In genomic region chr12:57771271-57771872, GRCh38 we compare ENCODE assay signal across 8 cellular contexts. TPM values are rescaled to one million over a fixed set of nuclear protein-coding genes. Genes with fewer than 3 reads are reported as not detected.
DNase-seq lines count a peak whose midpoint lies in the region; ATAC-seq and TF ChIP-seq lines count a peak whose summit lies in the region.

No MANE protein-coding gene starts in this region.

- peaks cover 18% of the 10 kb centered on the region for H3K4me1 ChIP-seq in Caco-2
- peaks cover 6% of the 10 kb centered on the region for H3K4me1 ChIP-seq in HUES48 (ENCODE audit: control insufficient read depth, insufficient read depth, low read length)
- peaks cover 5% of the 10 kb centered on the region for H3K4me1 ChIP-seq in NT2/D1 (ENCODE audit: insufficient read depth, insufficient read length)
- peaks cover 13% of the 10 kb centered on the region for H3K4me1 ChIP-seq in fibroblast of lung (ENCODE audit: control insufficient read depth, extremely low read depth, insufficient read depth, low read length)

- H3K9me3 Mint-ChIP-seq in Caco-2 (ENCODE audit: unreplicated experiment) = no peaks in the 10 kb centered on the region
- H3K9me3 Mint-ChIP-seq in natural killer cell = no peaks in the 10 kb centered on the region
- no peaks in the 10 kb centered on the region for H3K9me3 Mint-ChIP-seq in stimulated activated naive CD8-positive, alpha-beta T cell treated with anti-CD3 and anti-CD28 coated beads, Interleukin-15, amount 100 ng/mL, for 72 hours

- H3K9ac ChIP-seq in HUES48 (ENCODE audit: low read depth, low read length) (peak overlapping the region; percentile 100), NT2/D1 (ENCODE audit: insufficient read length, low read depth) (peak overlapping the region; percentile 95), fibroblast of lung (ENCODE audit: insufficient read depth, low read length) (peak overlapping the region; percentile 98)

- no peaks in the 10 kb centered on the region for H3K27me3 ChIP-seq in Caco-2 (replicated peaks; ENCODE audit: control insufficient read depth, insufficient read depth, low read length)
- H3K27me3 ChIP-seq in HUES48 (ENCODE audit: control insufficient read depth, insufficient read depth, low read length) = peaks cover 15% of the 10 kb centered on the region
- peaks cover 6% of the 10 kb centered on the region for H3K27me3 ChIP-seq in NT2/D1 (ENCODE audit: insufficient read depth, insufficient read length)
- H3K27me3 ChIP-seq in fibroblast of lung (ENCODE audit: control insufficient read depth, insufficient read depth, low read length) = peaks cover 5% of the 10 kb centered on the region

- H3K4me1 Mint-ChIP-seq in Caco-2 (ENCODE audit: low read depth, unreplicated experiment) (peaks cover 13% of the 10 kb centered on the region), natural killer cell (peaks cover 19 to 20% of the 10 kb centered on the region in 2 donors)
- H3K4me1 Mint-ChIP-seq in stimulated activated naive CD8-positive, alpha-beta T cell treated with anti-CD3 and anti-CD28 coated beads, Interleukin-15, amount 100 ng/mL, for 72 hours = peaks cover 43% of the 10 kb centered on the region

- TSS peak; percentile 66 for BruUV-seq in Caco-2 (replicated peaks; lab: Mats Ljungman, UMichigan)

- no peaks in the 10 kb centered on the region for H3K27me3 Mint-ChIP-seq in Caco-2 (ENCODE audit: insufficient read depth, unreplicated experiment)
- peaks cover 10 to 11% of the 10 kb centered on the region in 2 donors for H3K27me3 Mint-ChIP-seq in natural killer cell (ENCODE audit: low read depth in 2 of 2)
- peaks cover 5% of the 10 kb centered on the region for H3K27me3 Mint-ChIP-seq in stimulated activated naive CD8-positive, alpha-beta T cell treated with anti-CD3 and anti-CD28 coated beads, Interleukin-15, amount 100 ng/mL, for 72 hours

- H3K79me2 ChIP-seq in fibroblast of lung (ENCODE audit: control insufficient read depth, insufficient read depth, low read length) = peaks cover 5% of the 10 kb centered on the region

- H3K9me3 ChIP-seq in Caco-2 (no peaks in the 10 kb centered on the region), HUES48 (ENCODE audit: control insufficient read depth, insufficient read depth, low read length) (no peaks in the 10 kb centered on the region), NT2/D1 (ENCODE audit: insufficient read depth, low read length) (no peaks in the 10 kb centered on the region), fibroblast of lung (ENCODE audit: control insufficient read depth, insufficient read depth, low read depth, low read length) (no peaks in the 10 kb centered on the region)

- intact Hi-C loops in Caco-2 (cut with micrococcal nuclease; ENCODE audit: unreplicated experiment) (no loop called here), natural killer cell (cut with micrococcal nuclease) (no loop called here)

- TF ChIP-seq CTCF in Caco-2 (IDR thresholded peaks at IDR 0.05; ENCODE audit: insufficient read depth in 1 of 2, low read depth in 1 of 2, low read length in 1 of 2, severe bottlenecking in 1 of 2, unreplicated experiment in 1 of 2) = no peak
- no peak for TF ChIP-seq CTCF in fibroblast of lung (conservative IDR thresholded peaks at IDR 0.05 in 1 of 2, IDR thresholded peaks at IDR 0.05 in 1 of 2; ENCODE audit: low read depth in 1 of 2, low read length in 2 of 2)
- no peak for TF ChIP-seq CTCF in natural killer cell (IDR thresholded peaks at IDR 0.05)

- H3K27ac Mint-ChIP-seq in Caco-2 (ENCODE audit: unreplicated experiment) (peak overlapping the region; percentile 97), natural killer cell (peak overlapping the region; percentile 89 to 94)
- peak overlapping the region; percentile 98 to 99 for H3K27ac Mint-ChIP-seq in stimulated activated naive CD8-positive, alpha-beta T cell treated with anti-CD3 and anti-CD28 coated beads, Interleukin-15, amount 100 ng/mL, for 72 hours

- CTCF ChIA-PET in Caco-2 (lab: Charles Lee) = interaction anchor here (0.9 kb wide), 1 partner anchor 11 kb away, joined by 6 read pairs; no protein-coding TSS in a partner anchor

- peaks cover 26% of the 10 kb centered on the region for H3K36me3 Mint-ChIP-seq in Caco-2 (ENCODE audit: insufficient read depth, unreplicated experiment)
- no peaks in the 10 kb centered on the region for H3K36me3 Mint-ChIP-seq in natural killer cell

- H3K4me3 ChIP-seq in Caco-2 (ENCODE audit: low read depth, low read length) = peak overlapping the region; percentile 82
- peak overlapping the region; percentile 97 for H3K4me3 ChIP-seq in HUES48 (ENCODE audit: low read depth, low read length)
- H3K4me3 ChIP-seq in NT2/D1 (ENCODE audit: insufficient read length, low read depth) = peak overlapping the region; percentile 94
- peak overlapping the region; percentile 89 to 98 (median 93) for H3K4me3 ChIP-seq in fibroblast of lung (replicated peaks in 1 of 4; ENCODE audit: control extremely low read depth in 1 of 4, insufficient read depth in 1 of 4, low read depth in 3 of 4, low read length in 4 of 4)

- H3K4me3 Mint-ChIP-seq in Caco-2 (ENCODE audit: unreplicated experiment) = peak overlapping the region; percentile 88
- H3K4me3 Mint-ChIP-seq in natural killer cell = peak overlapping the region; percentile 97
- peak overlapping the region; percentile 99 for H3K4me3 Mint-ChIP-seq in stimulated activated naive CD8-positive, alpha-beta T cell treated with anti-CD3 and anti-CD28 coated beads, Interleukin-15, amount 100 ng/mL, for 72 hours

- H2AFZ ChIP-seq in fibroblast of lung (ENCODE audit: low read length) = peak overlapping the region; percentile 98

- peak; percentile 72 for ATAC-seq in GM21447 (IDR thresholded peaks at IDR 0.05; ENCODE audit: unreplicated experiment)
- ATAC-seq in natural killer cell = peak; percentile 52 to 61 (median 56)
- peak; percentile 81 for ATAC-seq in stimulated activated naive CD8-positive, alpha-beta T cell treated with anti-CD3 and anti-CD28 coated beads, Interleukin-15, amount 100 ng/mL, for 72 hours

- POLR2A ChIA-PET in Caco-2 (lab: Charles Lee) = interaction anchor here (0.9 to 1.2 kb wide), 3 partner anchors 12 to 125 kb away, joined by 3 to 7 read pairs (median 5); partner anchors contain the start of gene CDK4

- peak overlapping the region; percentile 98 for H3K27ac ChIP-seq in HUES48 (ENCODE audit: low read depth, low read length)
- H3K27ac ChIP-seq in fibroblast of lung (ENCODE audit: insufficient read depth, low read length) = peak overlapping the region; percentile 99

- H3K4me2 ChIP-seq in fibroblast of lung (ENCODE audit: extremely low read depth, insufficient read depth, low read length) = peak overlapping the region; percentile 99

- H3K36me3 ChIP-seq in Caco-2 (ENCODE audit: control insufficient read depth, insufficient read depth, low read length) (peaks cover 3% of the 10 kb centered on the region), HUES48 (ENCODE audit: control insufficient read depth, insufficient read depth, low read length) (peaks cover 33% of the 10 kb centered on the region), NT2/D1 (ENCODE audit: insufficient read depth, insufficient read length, low read length) (peaks cover 42% of the 10 kb centered on the region), fibroblast of lung (ENCODE audit: control insufficient read depth, insufficient read depth, low read length) (peaks cover 11% of the 10 kb centered on the region)

- DNase-seq in Caco-2 (peak; percentile 90), NT2/D1 (ENCODE audit: low read depth, low spot score) (peak; percentile 92), activated T-cell treated with anti-CD3 and anti-CD28 coated beads for 4 hours (peak; percentile 90), fibroblast of lung (ENCODE audit: low read depth in 2 of 2) (peak; percentile 90 to 92), natural killer cell (no peak)
- peak in 1 of 2 donors; percentile 89 for DNase-seq in stimulated activated naive CD8-positive, alpha-beta T cell treated with anti-CD3 and anti-CD28 coated beads, Interleukin-15, amount 100 ng/mL, for 72 hours

- no peaks in the 10 kb centered on the region for H4K20me1 ChIP-seq in fibroblast of lung (ENCODE audit: control insufficient read depth, extremely low read depth, insufficient read depth, low read length)

RNA-seq across cellular contexts. Expression of gene METTL1, which starts 0.5 kb away (rescaled TPM):
- total RNA-seq in Caco-2 (2022) (34.1 and 37.8 TPM in 2 replicates), fibroblast of lung (3.5 and 6.4 TPM in 2 replicates), natural killer cell (10 to 100 TPM in 1 of 3 donors, 1 to 10 TPM in 2; 8.0 to 12.5 (median 8.8) TPM)
- 16.9 and 28.5 TPM in 2 replicates for polyA plus RNA-seq in fibroblast of lung
- 21.0 and 31.8 TPM in 2 replicates for polyA plus RNA-seq in fibroblast of lung (2012)
- polyA minus RNA-seq in fibroblast of lung (ENCODE audit: low replicate concordance) = 25.6 and 84.0 TPM in 2 replicates

RNA-seq across cellular contexts. Expression of gene EEF1AKMT3, which starts 1.0 kb away (rescaled TPM):
- 5.0 and 6.7 TPM in 2 replicates for total RNA-seq in Caco-2 (2022)
- 3.9 and 8.9 TPM in 2 replicates for total RNA-seq in fibroblast of lung
- polyA plus RNA-seq in fibroblast of lung = 6.7 and 11.9 TPM in 2 replicates
- 4.3 and 7.2 TPM in 2 replicates for polyA plus RNA-seq in fibroblast of lung (2012)
- 8.7 and 24.9 TPM in 2 replicates for polyA minus RNA-seq in fibroblast of lung (ENCODE audit: low replicate concordance)
- total RNA-seq in natural killer cell = 1 to 10 TPM; 1.3 to 2.6 (median 2.2) TPM

RNA-seq across cellular contexts. Expression of gene CYP27B1, which starts 4.5 kb away (rescaled TPM):
- total RNA-seq in Caco-2 (2022) (6.9 and 7.1 TPM in 2 replicates), fibroblast of lung (under 0.01 and 0.17 TPM in 2 replicates), natural killer cell (1 to 10 TPM; 1.1 to 1.7 (median 1.6) TPM)
- 0.26 and 0.29 TPM in 2 replicates for polyA plus RNA-seq in fibroblast of lung
- polyA plus RNA-seq in fibroblast of lung (2012) = 0.09 and 0.21 TPM in 2 replicates
- not detected in 2 replicates for polyA minus RNA-seq in fibroblast of lung (ENCODE audit: low replicate concordance)

RNA-seq across cellular contexts. Expression of gene TSFM, which starts 11.2 kb away (rescaled TPM):
- total RNA-seq in Caco-2 (2022) = 48.0 and 57.5 TPM in 2 replicates
- 15.5 and 20.3 TPM in 2 replicates for total RNA-seq in fibroblast of lung
- 16.8 and 19.0 TPM in 2 replicates for polyA plus RNA-seq in fibroblast of lung
- polyA plus RNA-seq in fibroblast of lung (2012) = 32.2 and 40.9 TPM in 2 replicates
- 7.3 and 10.9 TPM in 2 replicates for polyA minus RNA-seq in fibroblast of lung (ENCODE audit: low replicate concordance)
- 10 to 100 TPM; 17.6 to 19.7 (median 17.7) TPM for total RNA-seq in natural killer cell

RNA-seq across cellular contexts. Expression of gene MARCHF9, which starts 16.5 kb away (rescaled TPM):
- total RNA-seq in Caco-2 (2022) = 11.0 and 12.0 TPM in 2 replicates
- 2.6 and 3.8 TPM in 2 replicates for total RNA-seq in fibroblast of lung
- 4.8 and 5.6 TPM in 2 replicates for polyA plus RNA-seq in fibroblast of lung
- 5.1 and 5.4 TPM in 2 replicates for polyA plus RNA-seq in fibroblast of lung (2012)
- polyA minus RNA-seq in fibroblast of lung (ENCODE audit: low replicate concordance) = 4.4 and 7.2 TPM in 2 replicates
- 10 to 100 TPM; 25.4 to 28.4 (median 26.0) TPM for total RNA-seq in natural killer cell
